17 cellular contexts compared by ENCODE assay signal in the genomic region with DNA sequence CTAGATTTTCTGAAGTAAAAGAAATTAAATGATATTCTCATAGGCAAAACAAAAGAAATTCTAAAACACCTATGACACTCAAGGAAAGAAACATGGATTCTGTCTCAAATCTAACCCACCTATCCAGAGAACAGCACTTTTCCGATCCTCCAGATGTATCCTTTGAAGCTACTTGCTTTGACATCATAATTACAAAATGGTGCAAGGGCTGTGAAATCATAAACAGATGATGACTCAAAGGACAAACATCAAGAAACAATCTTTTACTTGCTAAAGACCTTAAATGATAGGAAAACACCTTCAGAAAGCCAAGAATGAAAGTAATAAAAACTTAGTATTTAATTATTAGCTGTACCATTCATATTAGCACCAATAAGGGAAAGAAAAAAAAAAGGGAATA.
DNase-seq lines count a peak whose midpoint lies in the region; TF ChIP-seq lines count a peak whose summit lies in the region.
"Had no signal": no experiment of that assay in that cellular context is flagged by ENCODE, and none has a peak within 500 bp of the region (broad histone marks: within the 10 kb centered on the region; RNA-seq: fewer than 3 reads in every experiment).

No MANE protein-coding gene starts in this region.

- peak; percentile 29 for DNase-seq in EH (ENCODE audit: low read depth)
- peak; percentile 20 for DNase-seq in LHCN-M2 (ENCODE audit: low read depth)
- peak; percentile 3 for DNase-seq in epithelial cell of esophagus (ENCODE audit: low read depth)
- peak; percentile 72 for DNase-seq in fibroblast of villous mesenchyme (ENCODE audit: low read depth)
- DNase-seq in C1 segment of cervical spinal cord (lab: John Stamatoyannopoulos, UW): no peak
- DNase-seq in stimulated activated naive CD4-positive, alpha-beta T cell treated with Interleukin-2 at 50 U/mL for 16 hours (lab: John Stamatoyannopoulos, UW): no peak
- no peak for DNase-seq in GF-D8 (lab: John Stamatoyannopoulos, UW)
- no peak for DNase-seq in NCI-H2171 (lab: John Stamatoyannopoulos, UW)
- DNase-seq: 8988T, KG1, NCI-H1092 treated with DMSO at 0.1 percent for 48 hours, NCI-H1436 treated with DMSO at 0.1 percent for 48 hours, NCI-H2029 treated with DMSO at 0.1 percent for 48 hours, NCI-H526, Peyer's patch, T-helper 1 cell had no signal

- no peak overlapping the region for H3K4me3 ChIP-seq in epithelial cell of esophagus (ENCODE audit: low read length)
- no peak overlapping the region for H3K4me3 ChIP-seq in fibroblast of villous mesenchyme (ENCODE audit: low read depth, low read length)
- H3K4me3 ChIP-seq: GM12878, Peyer's patch had no signal

- TF ChIP-seq CTCF in epithelial cell of esophagus (IDR thresholded peaks at IDR 0.05; ENCODE audit: insufficient read depth, low read depth, low read length, missing control alignments): no peak
- TF ChIP-seq CTCF in fibroblast of villous mesenchyme (IDR thresholded peaks at IDR 0.05; ENCODE audit: insufficient read depth, low read depth, low read length): no peak

Comparison
In these comparisons a context has a peak if more than half of its experiments do, and no peak if none do; other contexts are left out.
1. DNase-seq: peak in EH (single experiment), LHCN-M2 (single experiment), epithelial cell of esophagus (single experiment) and fibroblast of villous mesenchyme (single experiment); none in C1 segment of cervical spinal cord (0 of 14), stimulated activated naive CD4-positive, alpha-beta T cell treated with Interleukin-2 at 50 U/mL for 16 hours (single experiment), GF-D8 (single experiment) and NCI-H2171 (single experiment).